In genomic region chr11:62645660-62645933, GRCh38 we compare ENCODE assay signal across 8 cellular contexts. TPM values are rescaled to one million over a fixed set of nuclear protein-coding genes. Genes with fewer than 3 reads are reported as not detected.
DNase-seq lines count a peak whose midpoint lies in the region; ATAC-seq and TF ChIP-seq lines count a peak whose summit lies in the region.

No MANE protein-coding gene starts in this region.

- H3K27me3 ChIP-seq in HAP-1 (ENCODE audit: low read depth) (no peaks in the 10 kb centered on the region), foreskin keratinocyte (no peaks in the 10 kb centered on the region)

- no peak for TF ChIP-seq CTCF in VCaP (conservative IDR thresholded peaks at IDR 0.05)
- TF ChIP-seq CTCF in foreskin keratinocyte (conservative IDR thresholded peaks at IDR 0.05) = no peak

- H3K27ac ChIP-seq in VCaP (peak overlapping the region; percentile 91), foreskin keratinocyte (peak overlapping the region; percentile 80), skin epidermis (peak overlapping the region in 20 of 21 experiments; percentile 82 to 98 (median 96))

- no peak for DNase-seq in HAP-1 (ENCODE audit: low spot score in 2 of 2)
- no peak for DNase-seq in foreskin keratinocyte
- DNase-seq in GM19240 (ENCODE audit: insufficient read length, low spot score) = no peak
- DNase-seq in ecto neural progenitor cell (ENCODE audit: low spot score) = no peak
- DNase-seq in amniotic stem cell (lab: John Stamatoyannopoulos, UW) = no peak

- H3K4me1 ChIP-seq in HAP-1 (peaks cover 12% of the 10 kb centered on the region), foreskin keratinocyte (no peaks in the 10 kb centered on the region)

- peaks cover 67% of the 10 kb centered on the region for H3K36me3 ChIP-seq in HAP-1 (replicated peaks)

- no peaks in the 10 kb centered on the region for H3K9me3 ChIP-seq in HAP-1

- in situ Hi-C loops in HAP-1 (cut with MboI; ENCODE audit: low sequenced_read_pairs) = no loop called here

- H3K4me3 ChIP-seq in HAP-1 (peak overlapping the region; percentile 94), skin epidermis (peak overlapping the region; percentile 86 to 99 (median 97))

- no peak for ATAC-seq in foreskin keratinocyte
- ATAC-seq in GM18861 (IDR thresholded peaks at IDR 0.05; ENCODE audit: unreplicated experiment) = no peak

RNA-seq across cellular contexts. Expression of gene GANAB, which starts 0.8 kb away (rescaled TPM):
- 156 and 178 TPM in 2 replicates for total RNA-seq in foreskin keratinocyte
- 124 and 148 TPM in 2 replicates for polyA plus RNA-seq in foreskin keratinocyte

RNA-seq across cellular contexts. Expression of gene INTS5, which starts 7.5 kb away (rescaled TPM):
- 17.4 and 17.5 TPM in 2 replicates for total RNA-seq in foreskin keratinocyte
- polyA plus RNA-seq in foreskin keratinocyte = 13.7 and 14.5 TPM in 2 replicates

RNA-seq across cellular contexts. Expression of gene C11orf98, which starts 19.4 kb away (rescaled TPM):
- 89.3 and 111 TPM in 2 replicates for total RNA-seq in foreskin keratinocyte
- 160 and 179 TPM in 2 replicates for polyA plus RNA-seq in foreskin keratinocyte

RNA-seq across cellular contexts. Expression of gene CSKMT, which starts 19.5 kb away (rescaled TPM):
- total RNA-seq in foreskin keratinocyte = 36.6 and 49.2 TPM in 2 replicates
- polyA plus RNA-seq in foreskin keratinocyte = 11.8 and 13.6 TPM in 2 replicates

RNA-seq across cellular contexts. Expression of gene B3GAT3, which starts 23.8 kb away (rescaled TPM):
- 27.4 and 35.3 TPM in 2 replicates for total RNA-seq in foreskin keratinocyte
- 39.9 and 50.0 TPM in 2 replicates for polyA plus RNA-seq in foreskin keratinocyte
